In the genomic region with DNA sequence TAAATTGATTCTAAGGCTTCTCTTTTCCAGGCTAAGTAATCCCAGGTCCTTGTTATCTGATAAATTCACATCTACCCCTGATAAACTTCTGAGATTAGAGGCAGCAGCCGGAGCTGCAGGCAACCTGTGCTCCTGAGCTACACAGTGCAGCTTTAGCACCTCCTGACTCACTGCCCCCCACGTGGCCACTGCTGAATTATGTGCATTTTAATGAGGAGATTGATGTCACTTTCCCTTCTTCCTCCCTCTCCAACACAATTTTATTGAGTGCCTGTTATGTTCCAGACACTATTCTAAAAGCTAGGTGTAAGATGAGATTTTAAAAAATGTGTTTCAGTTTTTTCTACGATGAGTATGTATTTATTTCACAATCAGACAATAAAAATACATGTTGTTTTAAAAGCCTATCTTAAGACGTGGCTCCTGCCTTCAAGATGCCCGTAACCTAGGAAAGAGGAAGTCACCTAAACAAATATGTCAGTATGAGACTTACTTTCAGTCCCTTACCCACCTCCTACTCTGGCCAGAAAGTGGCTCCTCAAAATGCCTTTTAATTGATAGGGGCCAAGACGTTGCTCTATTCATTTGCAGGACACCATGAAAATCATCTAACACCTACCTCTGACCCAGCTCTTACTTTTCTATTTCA, we compare ENCODE assay signal across 13 cellular contexts.
DNase-seq lines count a peak whose midpoint lies in the region; ATAC-seq and TF ChIP-seq lines count a peak whose summit lies in the region.
"Had no signal": no experiment of that assay in that cellular context is flagged by ENCODE, and none has a peak within 500 bp of the region (broad histone marks: within the 10 kb centered on the region; RNA-seq: fewer than 3 reads in every experiment).

No MANE protein-coding gene starts in this region.

- CTCF ChIA-PET in OCI-LY7 (lab: Charles Lee; ENCODE audit: unreplicated experiment) = interaction anchor here (0.6 kb wide), 2 partner anchors 8 to 1402 kb away, joined by 3 to 5 read pairs; no protein-coding TSS in a partner anchor

- TF ChIP-seq CTCF in OCI-LY7 (conservative IDR thresholded peaks at IDR 0.05; ENCODE audit: low read length) (no peak), hepatocyte (IDR thresholded peaks at IDR 0.05; ENCODE audit: poor library complexity) (no peak), natural killer cell (IDR thresholded peaks at IDR 0.05) (no peak)

- no peak overlapping the region for H3K27ac Mint-ChIP-seq in natural killer cell
- H3K27ac Mint-ChIP-seq: activated naive CD4-positive, alpha-beta T cell treated with anti-CD3 and anti-CD28 coated beads, Interleukin-2, amount 50 U/mL, for 24 hours had no signal

- peak; percentile 95 for ATAC-seq in GM18868 (IDR thresholded peaks at IDR 0.05; ENCODE audit: unreplicated experiment)
- peak; percentile 56 for ATAC-seq in HG03039 (IDR thresholded peaks at IDR 0.05; ENCODE audit: unreplicated experiment)
- ATAC-seq in HG02973 (IDR thresholded peaks at IDR 0.05; ENCODE audit: unreplicated experiment) = no peak
- ATAC-seq in natural killer cell = no peak

- H3K79me2 ChIP-seq in OCI-LY7 (ENCODE audit: insufficient read depth, low read depth, low read length) = no peaks in the 10 kb centered on the region
- H3K79me2 ChIP-seq in hepatocyte = no peaks in the 10 kb centered on the region

- H4K20me1 ChIP-seq in OCI-LY7 (ENCODE audit: insufficient read depth, low read length) (no peaks in the 10 kb centered on the region), hepatocyte (ENCODE audit: insufficient read depth, poor library complexity, severe bottlenecking) (no peaks in the 10 kb centered on the region)

- POLR2A ChIA-PET in OCI-LY7 (lab: Charles Lee) = interaction anchor here (0.5 to 0.9 kb wide), 5 partner anchors 71 to 721 kb away, joined by 3 to 7 read pairs (median 4); no protein-coding TSS in a partner anchor

- H3K4me3 ChIP-seq in OCI-LY7 (ENCODE audit: low read depth, low read length, poor library complexity, severe bottlenecking) (no peak overlapping the region), hepatocyte (no peak overlapping the region)
- H3K4me3 ChIP-seq: lung, SK-N-MC, transverse colon had no signal

- intact Hi-C loops in OCI-LY7 (cut with micrococcal nuclease; ENCODE audit: unreplicated experiment) (no loop called here), natural killer cell (cut with micrococcal nuclease) (no loop called here)

- H3K27ac ChIP-seq in OCI-LY7 (ENCODE audit: low read depth, low read length, poor library complexity, severe bottlenecking) (no peak overlapping the region), hepatocyte (no peak overlapping the region)
- H3K27ac ChIP-seq: SK-N-MC, transverse colon had no signal

- no peaks in the 10 kb centered on the region for H3K4me1 Mint-ChIP-seq in natural killer cell
- H3K4me1 Mint-ChIP-seq: activated naive CD4-positive, alpha-beta T cell treated with anti-CD3 and anti-CD28 coated beads, Interleukin-2, amount 50 U/mL, for 24 hours had no signal

- H3K27me3 Mint-ChIP-seq in natural killer cell (ENCODE audit: low read depth in 2 of 2) = peaks cover 14 to 28% of the 10 kb centered on the region in 2 donors

- no peaks in the 10 kb centered on the region for H3K4me1 ChIP-seq in OCI-LY7 (ENCODE audit: insufficient read depth, low read length, poor library complexity, severe bottlenecking)
- no peaks in the 10 kb centered on the region for H3K4me1 ChIP-seq in hepatocyte (ENCODE audit: insufficient read depth)
- H3K4me1 ChIP-seq: transverse colon had no signal

- no peaks in the 10 kb centered on the region for H3K36me3 Mint-ChIP-seq in natural killer cell
- H3K36me3 Mint-ChIP-seq: activated naive CD4-positive, alpha-beta T cell treated with anti-CD3 and anti-CD28 coated beads, Interleukin-2, amount 50 U/mL, for 24 hours had no signal

- no TSS peak for BruUV-seq in OCI-LY7 (replicated peaks; lab: Mats Ljungman, UMichigan)

- H3K4me2 ChIP-seq in OCI-LY7 (ENCODE audit: low read length) (peak overlapping the region; percentile 28; the same call in 1 of the 2 replicates), hepatocyte (no peak overlapping the region)

- no peaks in the 10 kb centered on the region for H3K9me3 Mint-ChIP-seq in natural killer cell
- H3K9me3 Mint-ChIP-seq: activated naive CD4-positive, alpha-beta T cell treated with anti-CD3 and anti-CD28 coated beads, Interleukin-2, amount 50 U/mL, for 24 hours had no signal

- no peaks in the 10 kb centered on the region for H3K9me2 ChIP-seq in OCI-LY7 (ENCODE audit: insufficient read depth, low read length)
- H3K9me2 ChIP-seq in hepatocyte (replicated peaks; ENCODE audit: insufficient read depth) = no peaks in the 10 kb centered on the region

- H3K27me3 ChIP-seq in hepatocyte = no peaks in the 10 kb centered on the region
- H3K27me3 ChIP-seq: transverse colon had no signal

- no peak for DNase-seq in OCI-LY7 (ENCODE audit: low spot score)
- peak; percentile 41 for DNase-seq in iris pigment epithelial cell (ENCODE audit: low read depth)
- no peak for DNase-seq in hepatocyte (ENCODE audit: low spot score)
- DNase-seq in natural killer cell = no peak
- DNase-seq: dermis blood vessel endothelial cell, HCEC 1CT, transverse colon had no signal

- H3K4me3 Mint-ChIP-seq in natural killer cell = no peak overlapping the region
- H3K4me3 Mint-ChIP-seq: activated naive CD4-positive, alpha-beta T cell treated with anti-CD3 and anti-CD28 coated beads, Interleukin-2, amount 50 U/mL, for 24 hours had no signal

- H3K9me3 ChIP-seq in OCI-LY7 (ENCODE audit: low read length) = no peaks in the 10 kb centered on the region
- H3K9me3 ChIP-seq in hepatocyte (ENCODE audit: low read depth) = no peaks in the 10 kb centered on the region
- H3K9me3 ChIP-seq: transverse colon had no signal

- H2AFZ ChIP-seq in OCI-LY7 (ENCODE audit: low read length) (no peak overlapping the region), hepatocyte (no peak overlapping the region)

- WGBS in hepatocyte (ENCODE audit: low lambda C conversion rate, missing lambda C conversion rate) = 43% methylated on average over 6 of the region's 6 CpGs

- no peaks in the 10 kb centered on the region for H3K36me3 ChIP-seq in OCI-LY7 (ENCODE audit: insufficient read depth, low read length)
- H3K36me3 ChIP-seq in hepatocyte (replicated peaks; ENCODE audit: insufficient read depth, low read depth) = no peaks in the 10 kb centered on the region
- H3K36me3 ChIP-seq: transverse colon had no signal

Comparison
In these comparisons a context has a peak if more than half of its experiments do, and no peak if none do; other contexts are left out.
1. ATAC-seq: peak in GM18868 (single experiment) and HG03039 (single experiment); none in HG02973 (single experiment) and natural killer cell (0 of 3).